In genomic region chr7:73399185-73400050, GRCh38 we compare ENCODE assay signal across 8 cellular contexts. TPM values are rescaled to one million over a fixed set of nuclear protein-coding genes. Genes with fewer than 3 reads are reported as not detected.
DNase-seq lines count a peak whose midpoint lies in the region; ATAC-seq and TF ChIP-seq lines count a peak whose summit lies in the region.
"Not testable (repeated sequence)": the region's sequence is repeated elsewhere in the genome, so short reads cannot be mapped to it uniquely, and the experiment has no call there.
"Had no signal": no experiment of that assay in that cellular context is flagged by ENCODE, and none has a peak within 500 bp of the region (broad histone marks: within the 10 kb centered on the region; RNA-seq: fewer than 3 reads in every experiment).

No MANE protein-coding gene starts in this region.

- peak; percentile 42 to 96 (median 84) for ATAC-seq in heart left ventricle

- not testable (repeated sequence) for H3K4me1 ChIP-seq in SJSA1 (replicated peaks); heart left ventricle

- peak; percentile 36 for TF ChIP-seq POLR2A in GM18526 (IDR thresholded peaks at IDR 0.05; ENCODE audit: extremely low read depth, insufficient read length)
- TF ChIP-seq POLR2A in heart left ventricle (IDR thresholded peaks at IDR 0.05), result not testable (repeated sequence)

- TF ChIP-seq CTCF in heart left ventricle (IDR thresholded peaks at IDR 0.05), result not testable (repeated sequence)

- 37 to 53% (median 46%) methylated on average over 8 to 19 of the region's 19 CpGs for WGBS in heart left ventricle, 4 donors

- H3K9me3 ChIP-seq in SJSA1 (replicated peaks); heart left ventricle: not testable (repeated sequence)

- not testable (repeated sequence) for H3K4me3 ChIP-seq in SJSA1
- H3K4me3 ChIP-seq in heart left ventricle, result peak overlapping the region in 7 of 12 donors; percentile 11 to 44 (median 30)

- intact Hi-C loops in heart left ventricle (cut with DNase I), result not testable (repeated sequence)

- DNase-seq in SJSA1 (ENCODE audit: low read depth in 1 of 2, low spot score in 2 of 2) (peak; percentile 68 to 77), caudate nucleus (lab: John Stamatoyannopoulos, UW) (peak in 56 of 61 donors; percentile 3 to 87 (median 50)), heart left ventricle (peak; percentile 69 to 92 (median 77)), non-pigmented ciliary epithelial cell (ENCODE audit: low read depth) (peak; percentile 10)
- peak; percentile 57 for DNase-seq in activated T-cell treated with anti-CD3 and anti-CD28 coated beads, Interleukin-2, amount 50 U/mL, for 1 hour
- peak in 2 of 3 donors; percentile 26 to 57 for DNase-seq in stimulated activated CD4-positive, alpha-beta T cell treated with anti-CD3 and anti-CD28 coated beads, TNF-alpha, amount 100 ng/mL, for 1 hour (ENCODE audit: low read depth in 3 of 3, low spot score in 1 of 3)

- not testable (repeated sequence) for H3K27ac ChIP-seq in SJSA1; caudate nucleus (ENCODE audit: low read depth, low read length); heart left ventricle

- H3K27me3 ChIP-seq in SJSA1 (replicated peaks); heart left ventricle: not testable (repeated sequence)

- H3K36me3 ChIP-seq in SJSA1, heart left ventricle: not testable (repeated sequence)

RNA-seq across cellular contexts. Expression of gene FZD9, which starts 34.2 kb away (rescaled TPM):
- 3.5 and 10.5 TPM in 2 replicates for total RNA-seq in SJSA1 (2014; rRNA removed; shearing (Covaris generic))
- total RNA-seq in heart left ventricle, result under 1 TPM in 6 of 9 donors, not detected in 3; 0.12 to 0.48 (median 0.28) TPM
- polyA plus RNA-seq in heart left ventricle, result under 1 TPM; 0.15 to 0.82 TPM
- total RNA-seq: OCI-LY7 had no signal

Comparison
In these comparisons a context has a peak if more than half of its experiments do, and no peak if none do; other contexts are left out.
1. DNase-seq: peak in every context shown above with its lines; median percentile 77 in heart left ventricle; 72 in SJSA1; 57 in activated T-cell treated with anti-CD3 and anti-CD28 coated beads, Interleukin-2, amount 50 U/mL, for 1 hour; 50 in caudate nucleus; 42 in stimulated activated CD4-positive, alpha-beta T cell treated with anti-CD3 and anti-CD28 coated beads, TNF-alpha, amount 100 ng/mL, for 1 hour; 10 in non-pigmented ciliary epithelial cell.